Comparison of ENCODE assay signal across 25 cellular contexts in the genomic region with DNA sequence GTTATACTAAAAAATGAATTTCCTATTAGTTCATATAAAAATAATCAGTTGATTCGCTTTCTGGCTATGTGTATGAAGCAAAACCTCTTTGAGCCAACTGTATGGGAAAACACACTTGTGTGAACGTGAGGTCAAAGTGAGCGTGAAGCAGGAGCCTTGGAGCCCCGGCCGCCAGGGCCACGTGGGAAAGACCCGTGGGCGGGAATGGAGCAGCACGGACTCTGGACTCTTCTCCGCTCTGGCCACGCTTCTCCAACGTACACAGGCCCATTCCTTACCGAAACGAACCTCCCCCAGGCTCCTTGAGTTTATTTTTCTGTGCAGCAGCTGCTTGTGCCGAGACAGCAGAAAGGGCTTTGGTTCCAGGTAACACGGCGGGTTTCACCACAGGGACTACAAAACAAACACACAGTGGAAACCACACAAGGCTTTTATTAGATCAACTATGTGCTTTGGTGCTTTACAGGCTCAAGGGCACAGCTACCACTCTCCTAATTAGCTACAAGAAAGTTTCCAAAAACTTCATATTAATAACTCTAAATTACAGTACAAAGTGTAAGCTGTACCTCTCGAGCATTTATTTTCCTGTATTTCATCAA.
A peak's percentile ranks its signal among the peaks of the same experiment; 100 is the strongest.
DNase-seq lines count a peak whose midpoint lies in the region; ATAC-seq and TF ChIP-seq lines count a peak whose summit lies in the region.
"Had no signal": no experiment of that assay in that cellular context is flagged by ENCODE, and none has a peak within 500 bp of the region (broad histone marks: within the 10 kb centered on the region; RNA-seq: fewer than 3 reads in every experiment).

No MANE protein-coding gene starts in this region.

- H3K4me3 ChIP-seq in BLaER1 (no peak overlapping the region), OCI-LY1 (ENCODE audit: low read depth, low read length, poor library complexity, severe bottlenecking) (peak overlapping the region; percentile 47), hepatocyte (no peak overlapping the region), right lobe of liver (no peak overlapping the region)
- H3K4me3 ChIP-seq: HAP-1, MG63, Peyer's patch, SK-N-MC had no signal

- peak; percentile 82 to 88 (median 86) for ATAC-seq in right lobe of liver
- no peak for ATAC-seq in GM18511 (IDR thresholded peaks at IDR 0.05; ENCODE audit: unreplicated experiment)

- intact Hi-C loops in right lobe of liver (cut with DNase I) = no loop called here

- H3K9me2 ChIP-seq in OCI-LY1 (ENCODE audit: low read depth, low read length) (no peaks in the 10 kb centered on the region), hepatocyte (replicated peaks; ENCODE audit: insufficient read depth) (no peaks in the 10 kb centered on the region)

- WGBS in hepatocyte (ENCODE audit: low lambda C conversion rate, missing lambda C conversion rate) = 82% methylated on average over 18 of the region's 18 CpGs
- WGBS in right lobe of liver (ENCODE audit: insufficient coverage, low coverage, low lambda C conversion rate, missing lambda C conversion rate) = 49% methylated on average over 13 of the region's 18 CpGs

- no peak overlapping the region for H3K9ac ChIP-seq in BLaER1
- H3K9ac ChIP-seq in OCI-LY1 (ENCODE audit: low read length) = peak overlapping the region; percentile 35; the same call in 1 of the 2 replicates

- TF ChIP-seq CTCF in OCI-LY1 (IDR thresholded peaks at IDR 0.05; ENCODE audit: low read length) (no peak), hepatocyte (IDR thresholded peaks at IDR 0.05; ENCODE audit: poor library complexity) (no peak), right lobe of liver (IDR thresholded peaks at IDR 0.05) (no peak)

- H3K27me3 ChIP-seq in BLaER1 = no peaks in the 10 kb centered on the region
- no peaks in the 10 kb centered on the region for H3K27me3 ChIP-seq in OCI-LY1 (ENCODE audit: insufficient read depth, low read length)
- no peaks in the 10 kb centered on the region for H3K27me3 ChIP-seq in hepatocyte
- H3K27me3 ChIP-seq in right lobe of liver = no peaks in the 10 kb centered on the region
- H3K27me3 ChIP-seq: BE2C, MG63, Peyer's patch had no signal

- H3K4me2 ChIP-seq in BLaER1 (peak overlapping the region; percentile 73; the same call in 1 of the 2 replicates), OCI-LY1 (ENCODE audit: low read length) (peak overlapping the region; percentile 51), hepatocyte (no peak overlapping the region)

- peak; percentile 54 for DNase-seq in hepatocyte (ENCODE audit: low spot score)
- peak; percentile 63 to 75 (median 72) for DNase-seq in right lobe of liver
- no peak for DNase-seq in COR-L47 (lab: John Stamatoyannopoulos, UW)
- no peak for DNase-seq in amygdala (lab: John Stamatoyannopoulos, UW)
- DNase-seq in activated CD8-positive, alpha-beta memory T cell treated with anti-CD3 and anti-CD28 coated beads, Interleukin-2, amount 50 U/mL, for 4 hours = no peak
- DNase-seq: 8988T, ACHN, BE2C, DMS153, DND-41, GOT3, HFFc6, KG1, MG63, NCI-H2029, NCI-H2227 treated with DMSO at 0.1 percent for 48 hours, NCI-H526 treated with DMSO at 0.1 percent for 48 hours, OCI-M1, Peyer's patch, SIG-M5 had no signal

- H3K27ac ChIP-seq in BLaER1 = no peak overlapping the region
- H3K27ac ChIP-seq in OCI-LY1 (ENCODE audit: low read depth, low read length, poor library complexity, severe bottlenecking) = peak overlapping the region; percentile 91
- H3K27ac ChIP-seq in hepatocyte = peak overlapping the region; percentile 24
- peak overlapping the region in 2 of 3 donors; percentile 2 to 10 for H3K27ac ChIP-seq in right lobe of liver
- H3K27ac ChIP-seq: Peyer's patch, SK-N-MC had no signal

- H3K36me3 ChIP-seq in BLaER1 (peaks cover 94% of the 10 kb centered on the region), OCI-LY1 (ENCODE audit: insufficient read depth, low read length) (peaks cover 64% of the 10 kb centered on the region), hepatocyte (replicated peaks; ENCODE audit: insufficient read depth, low read depth) (no peaks in the 10 kb centered on the region), right lobe of liver (peaks cover 1 to 58% (median 24%) of the 10 kb centered on the region in 4 donors)

- peaks cover 78% of the 10 kb centered on the region for H4K20me1 ChIP-seq in BLaER1
- no peaks in the 10 kb centered on the region for H4K20me1 ChIP-seq in OCI-LY1 (ENCODE audit: insufficient read depth, low read length)
- no peaks in the 10 kb centered on the region for H4K20me1 ChIP-seq in hepatocyte (ENCODE audit: insufficient read depth, poor library complexity, severe bottlenecking)

- TF ChIP-seq POLR2A in right lobe of liver (IDR thresholded peaks at IDR 0.05) = no peak

- H3K79me2 ChIP-seq in OCI-LY1 (ENCODE audit: insufficient read depth, low read length) (no peaks in the 10 kb centered on the region), hepatocyte (no peaks in the 10 kb centered on the region)

- H3F3A ChIP-seq in OCI-LY1 (ENCODE audit: insufficient read depth, low read length) = no peaks in the 10 kb centered on the region

- H3K4me1 ChIP-seq in BLaER1 = peaks cover 49% of the 10 kb centered on the region
- peaks cover 39% of the 10 kb centered on the region for H3K4me1 ChIP-seq in OCI-LY1 (ENCODE audit: insufficient read depth, low read length, severe bottlenecking)
- H3K4me1 ChIP-seq in hepatocyte (ENCODE audit: insufficient read depth) = no peaks in the 10 kb centered on the region
- H3K4me1 ChIP-seq in right lobe of liver = peaks cover 0 to 8% (median 4%) of the 10 kb centered on the region in 4 donors
- H3K4me1 ChIP-seq: BE2C, HAP-1, Peyer's patch had no signal

- H3K9me3 ChIP-seq in BLaER1 = no peaks in the 10 kb centered on the region
- H3K9me3 ChIP-seq in OCI-LY1 (ENCODE audit: low read length) = no peaks in the 10 kb centered on the region
- H3K9me3 ChIP-seq in hepatocyte (ENCODE audit: low read depth) = no peaks in the 10 kb centered on the region
- H3K9me3 ChIP-seq in right lobe of liver = no peaks in the 10 kb centered on the region
- H3K9me3 ChIP-seq: BE2C, HAP-1, MG63, Peyer's patch had no signal

- H2AFZ ChIP-seq in OCI-LY1 (ENCODE audit: low read length) (no peak overlapping the region), hepatocyte (no peak overlapping the region)

Comparison
In these comparisons a context has a peak if more than half of its experiments do, and no peak if none do; other contexts are left out.
1. DNase-seq: peak in hepatocyte (single experiment) and right lobe of liver (3 of 3); none in COR-L47 (single experiment), amygdala (0 of 56) and activated CD8-positive, alpha-beta memory T cell treated with anti-CD3 and anti-CD28 coated beads, Interleukin-2, amount 50 U/mL, for 4 hours (single experiment).